ENCODE assay signal across 12 cellular contexts in genomic region chr9:24041294-24041693, GRCh38.
"Had no signal": no experiment of that assay in that cellular context is flagged by ENCODE, and none has a peak within 500 bp of the region (broad histone marks: within the 10 kb centered on the region; RNA-seq: fewer than 3 reads in every experiment).

No MANE protein-coding gene starts in this region.

- DNase-seq: activated CD4-positive, alpha-beta T cell treated with anti-CD3 and anti-CD28 coated beads, Interleukin-2, amount 10 ng/mL, durations not matched to agents 7 days and 5 days; activated CD8-positive, alpha-beta memory T cell treated with anti-CD3 and anti-CD28 coated beads for 24 hours; activated gamma-delta T cell treated with Interleukin-2 at 50 U/mL for 16 hours; amniotic stem cell; body of pancreas; central memory CD4-positive, alpha-beta T cell; cortex of kidney; effector memory CD4-positive, alpha-beta T cell; foreskin keratinocyte; pancreas; stimulated activated CD4-positive, alpha-beta T cell treated with anti-CD3 and anti-CD28 coated beads, Interleukin-12 subunit alpha, Interleukin-12 subunit beta, amount 100 ng/mL, for 4 hours had no signal

- H3K36me3 ChIP-seq: pancreas had no signal

- H3K27me3 ChIP-seq: body of pancreas, foreskin keratinocyte, pancreas had no signal

- H3K4me3 ChIP-seq: body of pancreas, pancreas had no signal

- H3K27ac ChIP-seq: body of pancreas, foreskin keratinocyte, pancreas had no signal

- ATAC-seq: body of pancreas; foreskin keratinocyte; pancreas; stimulated activated effector memory CD8-positive, alpha-beta T cell treated with anti-CD3 and anti-CD28 coated beads, Interleukin-12 subunit alpha, Interleukin-12 subunit beta, amount 100 ng/mL, for 72 hours had no signal

- H3K9me3 ChIP-seq: body of pancreas, pancreas had no signal

- H3K4me1 ChIP-seq: body of pancreas, foreskin keratinocyte, pancreas had no signal
